10 cellular contexts compared by ENCODE assay signal in genomic region chr2:216217904-216218260, GRCh38.
A peak's percentile ranks its signal among the peaks of the same experiment; 100 is the strongest.
DNase-seq lines count a peak whose midpoint lies in the region; ATAC-seq, FAIRE-seq and TF ChIP-seq lines count a peak whose summit lies in the region.
"Had no signal": no experiment of that assay in that cellular context is flagged by ENCODE, and none has a peak within 500 bp of the region (broad histone marks: within the 10 kb centered on the region; RNA-seq: fewer than 3 reads in every experiment).

No MANE protein-coding gene starts in this region.

- no peak overlapping the region for H2AFZ ChIP-seq in endothelial cell of umbilical vein (ENCODE audit: low read depth, low read length)

- BruUV-seq in endothelial cell of umbilical vein (replicated peaks; lab: Mats Ljungman, UMichigan) = no TSS peak

- no peaks in the 10 kb centered on the region for H3K27me3 ChIP-seq in BLaER1
- H3K27me3 ChIP-seq in endothelial cell of umbilical vein (ENCODE audit: control insufficient read depth in 2 of 2, insufficient read depth in 2 of 2, low read length in 2 of 2) = no peaks in the 10 kb centered on the region
- H3K27me3 ChIP-seq: dorsolateral prefrontal cortex had no signal

- H3K4me1 ChIP-seq in BLaER1 (peaks cover 75% of the 10 kb centered on the region), endothelial cell of umbilical vein (ENCODE audit: control insufficient read depth, extremely low read depth, insufficient read depth, low read length) (peaks cover 51% of the 10 kb centered on the region)

- H3K4me2 ChIP-seq in BLaER1 (peak overlapping the region; percentile 66), endothelial cell of umbilical vein (ENCODE audit: insufficient read depth, low read length) (peak overlapping the region; percentile 58)

- H3K36me3 ChIP-seq in BLaER1 (peaks cover under 1% of the 10 kb centered on the region; the same call in 1 of the 2 replicates), endothelial cell of umbilical vein (ENCODE audit: control insufficient read depth in 2 of 2, extremely low read depth in 1 of 2, insufficient read depth in 2 of 2, low read length in 2 of 2) (no peaks in the 10 kb centered on the region)

- dilution Hi-C loops in endothelial cell of umbilical vein (cut with MboI; ENCODE audit: extremely low pct_ligation_motif_present, low sequenced_read_pairs) = no loop called here

- TF ChIP-seq CTCF in endothelial cell of umbilical vein (IDR thresholded peaks at IDR 0.05; ENCODE audit: extremely low read depth in 1 of 2, insufficient read depth in 1 of 2, low read depth in 1 of 2, low read length in 2 of 2) = no peak

- H3K9me3 ChIP-seq in BLaER1 = no peaks in the 10 kb centered on the region
- H3K9me3 ChIP-seq in endothelial cell of umbilical vein (replicated peaks; ENCODE audit: control insufficient read depth, insufficient read depth, low read length) = no peaks in the 10 kb centered on the region

- H3K27ac ChIP-seq in BLaER1 (peak overlapping the region; percentile 52), endothelial cell of umbilical vein (ENCODE audit: insufficient read depth, low read depth, low read length) (peak overlapping the region; percentile 52), caudate nucleus (ENCODE audit: low read depth, low read length) (no peak overlapping the region)
- H3K27ac ChIP-seq: dorsolateral prefrontal cortex had no signal

- H3K4me3 ChIP-seq in BLaER1 (no peak overlapping the region), endothelial cell of umbilical vein (replicated peaks in 1 of 3; ENCODE audit: insufficient read depth in 1 of 3, low read depth in 1 of 3, low read length in 3 of 3) (no peak overlapping the region)
- H3K4me3 ChIP-seq: dorsolateral prefrontal cortex had no signal

- no peaks in the 10 kb centered on the region for H3K9me1 ChIP-seq in endothelial cell of umbilical vein (replicated peaks; ENCODE audit: control insufficient read depth, extremely low read depth, insufficient read depth, low read length)

- no peaks in the 10 kb centered on the region for H3K79me2 ChIP-seq in endothelial cell of umbilical vein (ENCODE audit: control insufficient read depth, insufficient read depth, low read length)

- H4K20me1 ChIP-seq in BLaER1 (no peaks in the 10 kb centered on the region), endothelial cell of umbilical vein (replicated peaks; ENCODE audit: control insufficient read depth, extremely low read depth, insufficient read depth, low read length) (no peaks in the 10 kb centered on the region)

- DNase-seq in endothelial cell of umbilical vein (ENCODE audit: low read depth, low spot score) (no peak), posterior cingulate gyrus (no peak), NCI-H510A (lab: John Stamatoyannopoulos, UW) (no peak), head of caudate nucleus (no peak), caudate nucleus (lab: John Stamatoyannopoulos, UW) (no peak)
- DNase-seq: dorsolateral prefrontal cortex, T1000 had no signal

- CTCF ChIA-PET in endothelial cell of umbilical vein (lab: Charles Lee) = interaction anchor here (1.2 to 1.9 kb wide), 3 partner anchors 24 to 149 kb away, joined by 4 to 6 read pairs (median 4); no protein-coding TSS in a partner anchor

- peak; percentile 26 for ATAC-seq in GM19463 (IDR thresholded peaks at IDR 0.05; ENCODE audit: unreplicated experiment)
- peak; percentile 49 for ATAC-seq in HG03280 (IDR thresholded peaks at IDR 0.05; ENCODE audit: unreplicated experiment)

- POLR2A ChIA-PET in endothelial cell of umbilical vein (lab: Charles Lee) = no interaction called here

- TF ChIP-seq POLR2A in endothelial cell of umbilical vein (IDR thresholded peaks at IDR 0.05; ENCODE audit: low read depth, low read length) = no peak

- H3K9ac ChIP-seq in BLaER1 = peak overlapping the region; percentile 11; the same call in 1 of the 2 replicates
- H3K9ac ChIP-seq in endothelial cell of umbilical vein (replicated peaks; ENCODE audit: extremely low read depth, insufficient read depth, low read length) = peak overlapping the region; percentile 1

- intact Hi-C loops in endothelial cell of umbilical vein (cut with micrococcal nuclease) (loop anchor here (1.0 to 10.0 kb wide), 3 partner anchors 154 to 417 kb away; partner anchors contain the start of genes IGFBP2, MARCHF4 and SMARCAL1), posterior cingulate gyrus (cut with DNase I) (no loop called here), head of caudate nucleus (cut with DNase I) (no loop called here)

- FAIRE-seq in endothelial cell of umbilical vein (lab: Jason Lieb, UNC) = no peak

TF ChIP-seq in endothelial cell of umbilical vein, 7 proteins besides CTCF, POLR2A, EP300 and RAD21:
- no peak for TF ChIP-seq MAX (IDR thresholded peaks at IDR 0.05; ENCODE audit: insufficient read depth, insufficient read length)
- no peak for TF ChIP-seq FOS (IDR thresholded peaks at IDR 0.05; ENCODE audit: borderline replicate concordance, insufficient read depth, low read length)
- TF ChIP-seq GATA2 (IDR thresholded peaks at IDR 0.05; ENCODE audit: insufficient read depth, insufficient read length, low read depth, low read length) = no peak
- no peak for TF ChIP-seq EZH2 (IDR thresholded peaks at IDR 0.05; ENCODE audit: borderline replicate concordance, low read depth, low read length, severe bottlenecking)
- no peak for TF ChIP-seq MYC (IDR thresholded peaks at IDR 0.05; ENCODE audit: low read depth, low read length)
- TF ChIP-seq JUN (IDR thresholded peaks at IDR 0.05; ENCODE audit: borderline replicate concordance, insufficient read depth, insufficient read length, low read depth) = no peak
- TF ChIP-seq POLR2AphosphoS5 (IDR thresholded peaks at IDR 0.05; ENCODE audit: insufficient read depth, low read depth, low read length) = no peak
